In genomic region chr5:54996476-54996875, GRCh38 we compare ENCODE assay signal across 28 cellular contexts. TPM values are rescaled to one million over a fixed set of nuclear protein-coding genes. Genes with fewer than 3 reads are reported as not detected.
DNase-seq lines count a peak whose midpoint lies in the region; ATAC-seq and TF ChIP-seq lines count a peak whose summit lies in the region.
"Had no signal": no experiment of that assay in that cellular context is flagged by ENCODE, and none has a peak within 500 bp of the region (broad histone marks: within the 10 kb centered on the region; RNA-seq: fewer than 3 reads in every experiment).

No MANE protein-coding gene starts in this region.

- H3K4me1 ChIP-seq in skeletal muscle satellite cell (ENCODE audit: control insufficient read depth, insufficient read depth, low read length) = peaks cover 31% of the 10 kb centered on the region
- H3K4me1 ChIP-seq in BE2C = no peaks in the 10 kb centered on the region
- H3K4me1 ChIP-seq: BLaER1, breast epithelium, heart right ventricle had no signal

- H3K36me3 ChIP-seq in skeletal muscle satellite cell (ENCODE audit: insufficient read depth, low read length) (no peaks in the 10 kb centered on the region), BE2C (no peaks in the 10 kb centered on the region)
- H3K36me3 ChIP-seq: BLaER1, breast epithelium, heart right ventricle had no signal

- H3K27me3 ChIP-seq in skeletal muscle satellite cell (ENCODE audit: control insufficient read depth, insufficient read depth, low read length) (no peaks in the 10 kb centered on the region), BE2C (no peaks in the 10 kb centered on the region)
- H3K27me3 ChIP-seq: BLaER1, breast epithelium had no signal

- POLR2A ChIA-PET in T-cell (lab: Charles Lee) = interaction anchor here in 1 of 2 donors (0.6 kb wide), 1 partner anchor 269 kb away, joined by 5 read pairs; no protein-coding TSS in a partner anchor

- CTCF ChIA-PET in T-cell (lab: Charles Lee) = no interaction called here

- no peak overlapping the region for H3K4me3 Mint-ChIP-seq in T-cell
- H3K4me3 Mint-ChIP-seq: activated CD4-positive, alpha-beta T cell treated with anti-CD3 and anti-CD28 coated beads, Interleukin-2, amount 10 ng/mL, durations not matched to agents 24 days and 14 days; neural crest cell had no signal

- no peak for ATAC-seq in T-cell (replicated peaks in 1 of 4)
- ATAC-seq: heart right ventricle, left cardiac atrium, sciatic nerve had no signal

- in situ Hi-C loops in astrocyte of the cerebellum (cut with HindIII; ENCODE audit: low sequenced_read_pairs) = no loop called here

- H3K9me3 Mint-ChIP-seq in T-cell = no peaks in the 10 kb centered on the region

- H3K4me1 Mint-ChIP-seq in T-cell = peaks cover 13 to 30% (median 16%) of the 10 kb centered on the region in 3 donors

- DNase-seq in HCEC 1CT = peak; percentile 58
- DNase-seq in astrocyte of the cerebellum (ENCODE audit: low read depth) = peak; percentile 42
- peak; percentile 39 for DNase-seq in fibroblast of pulmonary artery (ENCODE audit: low read depth)
- DNase-seq in T-cell = no peak
- DNase-seq in BE2C = no peak
- DNase-seq in activated gamma-delta T cell (lab: John Stamatoyannopoulos, UW) = no peak
- DNase-seq: activated naive CD4-positive, alpha-beta T cell; activated T-cell treated with anti-CD3 and anti-CD28 coated beads, Interleukin-2, amount 50 U/mL, for 1 hour; DMS79 treated with DMSO at 0.1 percent for 48 hours; effector memory CD4-positive, alpha-beta T cell; erythroblast; foreskin melanocyte; heart right ventricle; left cardiac atrium; NCI-H146; NCI-H446 treated with DMSO at 0.1 percent for 48 hours; stimulated activated naive CD4-positive, alpha-beta T cell treated with Interleukin-2 at 50 U/mL for 16 hours had no signal

- H3K27me3 Mint-ChIP-seq in T-cell = no peaks in the 10 kb centered on the region
- H3K27me3 Mint-ChIP-seq: progenitor cell of endocrine pancreas had no signal

- peak overlapping the region; percentile 8 for H3K4me2 ChIP-seq in skeletal muscle satellite cell (ENCODE audit: low read length)
- H3K4me2 ChIP-seq: BLaER1 had no signal

- no peak for TF ChIP-seq CTCF in astrocyte of the cerebellum (IDR thresholded peaks at IDR 0.05; ENCODE audit: low read depth, low read length, missing control alignments)
- no peak for TF ChIP-seq CTCF in fibroblast of pulmonary artery (IDR thresholded peaks at IDR 0.05; ENCODE audit: low read length, missing control alignments)
- TF ChIP-seq CTCF in BE2C (IDR thresholded peaks at IDR 0.05; ENCODE audit: low read depth, low read length) = no peak

- no peak overlapping the region for H3K9ac ChIP-seq in skeletal muscle satellite cell (ENCODE audit: low read depth, low read length)
- H3K9ac ChIP-seq: BLaER1 had no signal

- H3K9me3 ChIP-seq in skeletal muscle satellite cell (replicated peaks; ENCODE audit: low read length) (no peaks in the 10 kb centered on the region), BE2C (no peaks in the 10 kb centered on the region)
- H3K9me3 ChIP-seq: breast epithelium, heart right ventricle had no signal

- H3K27ac Mint-ChIP-seq in T-cell = no peak overlapping the region
- H3K27ac Mint-ChIP-seq: activated CD4-positive, alpha-beta T cell treated with anti-CD3 and anti-CD28 coated beads, Interleukin-2, amount 10 ng/mL, durations not matched to agents 24 days and 14 days; progenitor cell of endocrine pancreas had no signal

- H3K4me3 ChIP-seq in astrocyte of the cerebellum (ENCODE audit: low read depth, low read length) (no peak overlapping the region), fibroblast of pulmonary artery (replicated peaks; ENCODE audit: low read depth, low read length) (no peak overlapping the region), skeletal muscle satellite cell (ENCODE audit: low read length) (no peak overlapping the region), BE2C (ENCODE audit: low read depth, low read length) (no peak overlapping the region)
- H3K4me3 ChIP-seq: BLaER1, breast epithelium, heart right ventricle had no signal

- no peaks in the 10 kb centered on the region for H3K36me3 Mint-ChIP-seq in T-cell

RNA-seq across cellular contexts. Expression of gene ESM1, which starts 11.1 kb away (rescaled TPM):
- total RNA-seq in skeletal muscle satellite cell (2012; rRNA removed) = 9.6 and 12.2 TPM in 2 replicates
- under 1 TPM in 3 of 5 donors, not detected in 2; 0.40 to 0.63 (median 0.43) TPM for total RNA-seq in T-cell
- not detected for polyA plus RNA-seq in BE2C (2012; ENCODE audit: insufficient read depth, insufficient read length, low read depth)
- total RNA-seq: activated CD4-positive, alpha-beta T cell treated with anti-CD3 and anti-CD28 coated beads, Interleukin-2, amount 10 ng/mL, durations not matched to agents 24 days and 14 days; activated CD8-positive, alpha-beta memory T cell treated with anti-CD3 and anti-CD28 coated beads for 36 hours; neural crest cell; OCI-LY7; progenitor cell of endocrine pancreas had no signal

RNA-seq across cellular contexts. Expression of gene GZMK, which starts 27.6 kb away (rescaled TPM):
- not detected in 2 replicates for total RNA-seq in skeletal muscle satellite cell (2012; rRNA removed)
- 10 to 100 TPM in 4 of 5 donors, 1 to 10 TPM in 1; 5.4 to 38.8 (median 31.0) TPM for total RNA-seq in T-cell
- not detected for polyA plus RNA-seq in BE2C (2012; ENCODE audit: insufficient read depth, insufficient read length, low read depth)
- total RNA-seq: lung microvascular endothelial cell, neural crest cell, OCI-LY7, progenitor cell of endocrine pancreas, temporal lobe had no signal

Comparison
In these comparisons a context has a peak if more than half of its experiments do, and no peak if none do; other contexts are left out.
1. DNase-seq: peak in HCEC 1CT (single experiment), astrocyte of the cerebellum (single experiment) and fibroblast of pulmonary artery (single experiment); none in T-cell (0 of 34), BE2C (single experiment) and activated gamma-delta T cell (single experiment).